ENCODE assay signal across 32 cellular contexts in genomic region chr4:187578103-187578502, GRCh38.
"Had no signal": no experiment of that assay in that cellular context is flagged by ENCODE, and none has a peak within 500 bp of the region (broad histone marks: within the 10 kb centered on the region; RNA-seq: fewer than 3 reads in every experiment).

No MANE protein-coding gene starts in this region.

- H3K4me3 ChIP-seq: PC-9 had no signal

- H3K9me3 ChIP-seq: SK-N-SH had no signal

- H3K36me3 ChIP-seq: brain microvascular endothelial cell had no signal

- H3K9ac ChIP-seq: KMS-11, SK-N-SH had no signal

- H3K4me3 Mint-ChIP-seq: activated B cell treated with CpG ODN at 0.5 μM for 24 hours; activated CD4-positive, alpha-beta memory T cell treated with anti-CD3 and anti-CD28 coated beads for 36 hours; activated naive CD4-positive, alpha-beta T cell treated with anti-CD3 and anti-CD28 coated beads, Interleukin-2, amount 10 ng/mL, durations not matched to agents 7 days and 5 days; activated naive CD8-positive, alpha-beta T cell treated with anti-CD3 and anti-CD28 coated beads for 36 hours; activated T-cell treated with anti-CD3 and anti-CD28 coated beads, Interleukin-2, amount 50 U/mL, for 4 hours; activated T-helper 1 cell treated with anti-CD3 and anti-CD28 coated beads, Interleukin-12 subunit alpha, Interleukin-12 subunit beta, Interleukin-2, Interleukin-4 antibody, amounts not matched to agents 30 ng/mL and 10 ng/mL and 1 ng/mL, durations not matched to agents 14 hours and 24 hours and 36 hours; T-cell had no signal

- H3K27me3 Mint-ChIP-seq: activated B cell treated with CpG ODN at 0.5 μM for 24 hours; activated CD4-positive, alpha-beta memory T cell treated with anti-CD3 and anti-CD28 coated beads for 36 hours; activated naive CD4-positive, alpha-beta T cell treated with anti-CD3 and anti-CD28 coated beads, Interleukin-2, amount 10 ng/mL, durations not matched to agents 7 days and 5 days; activated naive CD8-positive, alpha-beta T cell treated with anti-CD3 and anti-CD28 coated beads for 36 hours; T-cell had no signal

- ATAC-seq: activated T-cell treated with anti-CD3 and anti-CD28 coated beads, Interleukin-2, amount 50 U/mL, for 4 hours; T-cell had no signal

- DNase-seq: activated B cell treated with CpG ODN at 0.5 μM for 24 hours; activated CD4-positive, alpha-beta memory T cell treated with anti-CD3 and anti-CD28 coated beads for 36 hours; activated CD4-positive, alpha-beta T cell treated with anti-CD3 and anti-CD28 coated beads for 4 hours; activated CD4-positive, alpha-beta T cell treated with anti-CD3 and anti-CD28 coated beads, Interleukin-2, amount 50 U/mL, for 1 hour; activated CD4-positive, CD25-positive, alpha-beta regulatory T cell treated with anti-CD3 and anti-CD28 coated beads, Interleukin-2, amount 50 U/mL, for 72 hours; activated CD8-positive, alpha-beta memory T cell treated with anti-CD3 and anti-CD28 coated beads, Interleukin-2, amount 50 U/mL, for 4 hours; activated naive CD4-positive, alpha-beta T cell treated with anti-CD3 and anti-CD28 coated beads, Interleukin-2, amount 10 ng/mL, durations not matched to agents 7 days and 5 days; activated naive CD8-positive, alpha-beta T cell treated with anti-CD3 and anti-CD28 coated beads for 36 hours; activated T-cell treated with anti-CD3 and anti-CD28 coated beads for 4 hours; activated T-cell treated with anti-CD3 and anti-CD28 coated beads, Interleukin-2, amount 50 U/mL, for 4 hours; amniotic stem cell; aorta; brain microvascular endothelial cell; central memory CD4-positive, alpha-beta T cell; MM.1S; MV-4-11; NCI-H1092; NCI-H1436 treated with DMSO at 0.1 percent for 48 hours; NCI-H1694 treated with DMSO at 0.1 percent for 48 hours; NCI-H2029; NCI-H345; NCI-H524 treated with DMSO at 0.1 percent for 48 hours; NK-92 treated with Interleukin-12 subunit alpha and Interleukin-12 subunit beta, amount 100 ng/mL, for 24 hours; PC-9; Right ventricle myocardium superior; SK-N-SH; T-cell; T-helper 2 cell; T-helper 9 cell had no signal

- H3K4me1 Mint-ChIP-seq: activated B cell treated with CpG ODN at 0.5 μM for 24 hours; activated naive CD4-positive, alpha-beta T cell treated with anti-CD3 and anti-CD28 coated beads, Interleukin-2, amount 10 ng/mL, durations not matched to agents 7 days and 5 days; activated naive CD8-positive, alpha-beta T cell treated with anti-CD3 and anti-CD28 coated beads for 36 hours; T-cell had no signal

- H3K36me3 Mint-ChIP-seq: activated CD4-positive, alpha-beta memory T cell treated with anti-CD3 and anti-CD28 coated beads for 36 hours; activated naive CD4-positive, alpha-beta T cell treated with anti-CD3 and anti-CD28 coated beads, Interleukin-2, amount 10 ng/mL, durations not matched to agents 7 days and 5 days; activated naive CD8-positive, alpha-beta T cell treated with anti-CD3 and anti-CD28 coated beads for 36 hours; T-cell had no signal

- H3K27me3 ChIP-seq: brain microvascular endothelial cell had no signal

- H3K9me2 ChIP-seq: SK-N-SH had no signal

- H3K27ac ChIP-seq: brain microvascular endothelial cell, KMS-11, PC-9, VCaP had no signal

- H3K27ac Mint-ChIP-seq: activated B cell treated with CpG ODN at 0.5 μM for 24 hours; activated CD4-positive, alpha-beta memory T cell treated with anti-CD3 and anti-CD28 coated beads for 36 hours; activated naive CD4-positive, alpha-beta T cell treated with anti-CD3 and anti-CD28 coated beads, Interleukin-2, amount 10 ng/mL, durations not matched to agents 7 days and 5 days; activated naive CD8-positive, alpha-beta T cell treated with anti-CD3 and anti-CD28 coated beads for 36 hours; activated T-helper 1 cell treated with anti-CD3 and anti-CD28 coated beads, Interleukin-12 subunit alpha, Interleukin-12 subunit beta, Interleukin-2, Interleukin-4 antibody, amounts not matched to agents 30 ng/mL and 10 ng/mL and 1 ng/mL, durations not matched to agents 14 hours and 24 hours and 36 hours; T-cell had no signal

- H2AFZ ChIP-seq: PC-9 had no signal

- H3K9me3 Mint-ChIP-seq: activated CD4-positive, alpha-beta memory T cell treated with anti-CD3 and anti-CD28 coated beads for 36 hours; activated naive CD4-positive, alpha-beta T cell treated with anti-CD3 and anti-CD28 coated beads, Interleukin-2, amount 10 ng/mL, durations not matched to agents 7 days and 5 days; activated T-helper 1 cell treated with anti-CD3 and anti-CD28 coated beads, Interleukin-12 subunit alpha, Interleukin-12 subunit beta, Interleukin-2, Interleukin-4 antibody, amounts not matched to agents 30 ng/mL and 10 ng/mL and 1 ng/mL, durations not matched to agents 14 hours and 24 hours and 36 hours had no signal

- H3K4me2 ChIP-seq: KMS-11, PC-9, SK-N-SH had no signal
